ENCODE assay signal across 8 cellular contexts in the genomic region with DNA sequence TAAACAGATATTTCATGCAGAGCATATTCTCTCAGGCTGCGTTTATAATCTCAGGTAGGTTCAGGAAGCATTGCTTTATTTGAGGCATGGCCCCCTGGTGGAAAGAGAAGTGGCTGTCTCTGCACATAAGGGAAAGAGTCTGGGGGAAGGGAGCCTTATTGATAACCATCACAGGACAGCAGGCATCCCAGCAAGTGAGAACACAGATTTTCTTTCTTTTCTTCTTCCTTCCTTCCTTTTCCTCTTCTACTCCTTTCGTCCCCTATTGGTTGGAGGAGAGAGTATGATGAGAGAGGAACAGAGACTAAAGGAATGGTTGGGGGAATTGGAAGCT. TPM values are rescaled to one million over a fixed set of nuclear protein-coding genes. Genes with fewer than 3 reads are reported as not detected.
A peak's percentile ranks its signal among the peaks of the same experiment; 100 is the strongest.
DNase-seq lines count a peak whose midpoint lies in the region; ATAC-seq, FAIRE-seq and TF ChIP-seq lines count a peak whose summit lies in the region.

No MANE protein-coding gene starts in this region.

- H3K27me3 ChIP-seq in small intestine (ENCODE audit: control insufficient read depth in 2 of 2, insufficient read depth in 2 of 2, low read length in 2 of 2) = no peaks in the 10 kb centered on the region

- peak; percentile 43 to 57 for DNase-seq in A549 (ENCODE audit: low read depth in 1 of 2, low spot score in 1 of 2)
- no peak for DNase-seq in GM12864 (ENCODE audit: low read depth)
- DNase-seq in NCI-H460 (ENCODE audit: extremely low read depth, low read depth) = peak; percentile 7
- peak; percentile 57 for DNase-seq in dermis blood vessel endothelial cell
- peak; percentile 35 for DNase-seq in small intestine

- TF ChIP-seq CTCF in A549 (IDR thresholded peaks at IDR 0.05) = peak; percentile 49
- peak; percentile 63 for TF ChIP-seq CTCF in GM12864 (IDR thresholded peaks at IDR 0.05; ENCODE audit: low read depth, low read length, missing control alignments)

- H3K4me2 ChIP-seq in A549 = no peak overlapping the region

- CTCF ChIA-PET in A549 (lab: Yijun Ruan, JAX) = interaction anchor here (0.9 to 3.6 kb wide), 9 partner anchors 15 to 193 kb away, joined by 3 to 14 read pairs (median 4); no protein-coding TSS in a partner anchor

- H3K4me1 ChIP-seq in A549 = 0 out of 3 replicates have a peak, but pooled peaks cover 6% of the 10 kb centered on the region
- no peaks in the 10 kb centered on the region for H3K4me1 ChIP-seq in small intestine (ENCODE audit: control insufficient read depth in 2 of 2, insufficient read depth in 1 of 2, low read depth in 1 of 2, low read length in 1 of 2)

- no peak for TF ChIP-seq POLR2A in A549 (IDR thresholded peaks at IDR 0.05; ENCODE audit: low read length)

- peaks cover 0 to 1% of the 10 kb centered on the region in 2 donors for H3K36me3 ChIP-seq in small intestine (ENCODE audit: control insufficient read depth in 2 of 2, insufficient read depth in 2 of 2, low read length in 2 of 2)

- peak; percentile 21 to 40; a peak in 2 of 5 replicates for TF ChIP-seq RAD21 in A549 (conservative IDR thresholded peaks at IDR 0.05 in 1 of 2, IDR thresholded peaks at IDR 0.05 in 1 of 2)

- no peak overlapping the region for H3K4me3 ChIP-seq in A549
- H3K4me3 ChIP-seq in GM12864 (ENCODE audit: low read depth, low read length) = no peak overlapping the region
- no peak overlapping the region for H3K4me3 ChIP-seq in small intestine (ENCODE audit: low read depth in 1 of 2, low read length in 2 of 2)

- 62% methylated on average over 2 of the region's 2 CpGs for WGBS in A549 (ENCODE audit: missing lambda C conversion rate)
- 36 to 49% (median 49%) methylated on average over 2 of the region's 2 CpGs for WGBS in small intestine, 3 donors

- TF ChIP-seq EP300 in A549 (IDR thresholded peaks at IDR 0.05) = no peak

- POLR2A ChIA-PET in A549 (lab: Yijun Ruan, JAX) = no interaction called here

- FAIRE-seq in A549 (lab: Jason Lieb, UNC) (no peak), small intestine (lab: Jason Lieb, UNC) (no peak)

- no peaks in the 10 kb centered on the region for H3K9me3 ChIP-seq in A549
- H3K9me3 ChIP-seq in small intestine (ENCODE audit: control insufficient read depth, low read depth) = no peaks in the 10 kb centered on the region

- peak; percentile 81 to 93 for ATAC-seq in A549
- ATAC-seq in HG03521 (IDR thresholded peaks at IDR 0.05; ENCODE audit: unreplicated experiment) = no peak
- no peak for ATAC-seq in GM19397 (IDR thresholded peaks at IDR 0.05; ENCODE audit: unreplicated experiment)
- ATAC-seq in HG03097 (IDR thresholded peaks at IDR 0.05; ENCODE audit: low FRiP score, unreplicated experiment) = no peak

- H3K27ac ChIP-seq in A549 (no peak overlapping the region), small intestine (ENCODE audit: low read depth in 1 of 2, low read length in 1 of 2) (no peak overlapping the region)

TF ChIP-seq in A549, 52 proteins besides CTCF, POLR2A, EP300 and RAD21:
- TF ChIP-seq SMC3 (IDR thresholded peaks at IDR 0.05) (peak; percentile 45; the same call in 2 of the 3 replicates), EHMT2 (IDR thresholded peaks at IDR 0.05; ENCODE audit: low read depth) (no peak), FOSB (CRISPR knock-in tag; IDR thresholded peaks at IDR 0.05) (no peak), TP53 (CRISPR knock-in tag; IDR thresholded peaks at IDR 0.05) (no peak)

RNA-seq across cellular contexts. Expression of a gene that starts 21.9 kb away (rescaled TPM):
- polyA plus RNA-seq in A549 (2011; rRNA removed) (45.0 and 58.3 TPM in 2 replicates), A549 (2017; fragmentation: RNase III; extraction: RNeasy Plus Mini Kit Qiagen cat#74134 plus additional on column Dnase treatment) (48.5 to 51.9 TPM (median 51.4 TPM) in 3 replicates), small intestine (10 to 100 TPM; 16.2 to 19.6 (median 16.8) TPM)
- 14.2 and 15.8 TPM in 2 replicates for polyA plus RNA-seq in A549 (2012; cell fraction: cytosol; rRNA removed)
- polyA plus RNA-seq in A549 (2012; cell fraction: nucleus; rRNA removed) = 7.4 and 9.0 TPM in 2 replicates
- polyA minus RNA-seq in A549 (2011; rRNA and poly(A)+ RNA removed) = 36.6 and 38.1 TPM in 2 replicates
- 69.8 and 76.3 TPM in 2 replicates for total RNA-seq in NCI-H460 (2014; rRNA removed; shearing (Covaris generic))
- 40.8 and 42.6 TPM in 2 replicates for polyA plus RNA-seq in NCI-H460 (2014; cell fraction: nucleus; rRNA removed)
- total RNA-seq in dermis blood vessel endothelial cell = 38.0 and 42.4 TPM in 2 replicates

Comparison
In these comparisons a context has a peak if more than half of its experiments do, and no peak if none do; other contexts are left out.
1. ATAC-seq: peak in A549 (2 of 2); none in HG03521 (single experiment), GM19397 (single experiment) and HG03097 (single experiment).